ENCODE assay signal across 1 cellular context in the genomic region with DNA sequence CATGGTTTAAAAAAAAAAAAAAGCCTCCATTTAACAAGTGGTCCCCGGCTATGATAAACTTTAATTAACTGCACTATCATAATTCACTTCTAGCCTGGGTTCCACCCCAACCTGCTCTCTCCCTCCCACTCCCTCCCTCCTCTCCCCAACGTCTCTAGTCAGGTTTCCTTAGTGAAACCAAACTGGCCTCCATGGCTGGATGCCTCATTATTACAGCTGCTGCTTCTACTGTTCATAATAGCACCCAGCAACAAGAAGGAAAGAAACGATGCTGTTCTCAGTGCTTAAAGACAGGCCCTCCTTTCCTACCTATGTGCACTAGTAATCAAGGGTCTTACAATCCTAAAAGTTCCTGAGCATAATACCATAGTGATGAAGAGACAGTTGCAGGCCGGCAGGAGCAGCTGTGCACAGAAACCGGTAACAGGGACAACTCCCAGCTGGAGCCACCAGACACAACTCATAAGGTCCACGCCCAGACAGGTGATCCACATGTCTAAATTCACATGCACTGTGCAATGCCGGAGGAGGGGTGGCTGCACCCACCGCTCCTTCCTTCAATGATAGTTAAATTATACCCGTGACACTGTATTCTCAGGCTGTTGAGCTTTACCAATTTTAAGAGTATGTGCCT.
TF ChIP-seq lines count a peak whose summit lies in the region.

No MANE protein-coding gene starts in this region.

TF ChIP-seq in H1, 55 proteins besides CTCF, POLR2A, EP300 and RAD21 (continued from another document):
- no peak for TF ChIP-seq TAF1 (IDR thresholded peaks at IDR 0.05; ENCODE audit: low read depth, low read length)
- TF ChIP-seq, protein P1, sequence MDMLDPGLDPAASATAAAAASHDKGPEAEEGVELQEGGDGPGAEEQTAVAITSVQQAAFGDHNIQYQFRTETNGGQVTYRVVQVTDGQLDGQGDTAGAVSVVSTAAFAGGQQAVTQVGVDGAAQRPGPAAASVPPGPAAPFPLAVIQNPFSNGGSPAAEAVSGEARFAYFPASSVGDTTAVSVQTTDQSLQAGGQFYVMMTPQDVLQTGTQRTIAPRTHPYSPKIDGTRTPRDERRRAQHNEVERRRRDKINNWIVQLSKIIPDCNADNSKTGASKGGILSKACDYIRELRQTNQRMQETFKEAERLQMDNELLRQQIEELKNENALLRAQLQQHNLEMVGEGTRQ (IDR thresholded peaks at IDR 0.05; ENCODE audit: low read length), result no peak
- no peak for TF ChIP-seq EGR1 (IDR thresholded peaks at IDR 0.05; ENCODE audit: borderline replicate concordance, low read depth, low read length)
- TF ChIP-seq RFX5 (IDR thresholded peaks at IDR 0.05; ENCODE audit: borderline replicate concordance, low read depth, low read length), result no peak
- TF ChIP-seq PHF8 (conservative IDR thresholded peaks at IDR 0.05; ENCODE audit: low read depth, low read length), result no peak
- TF ChIP-seq KDM1A (IDR thresholded peaks at IDR 0.05; ENCODE audit: borderline replicate concordance, low read length), result no peak
- TF ChIP-seq NRF1 (IDR thresholded peaks at IDR 0.05; ENCODE audit: low read depth, low read length), result no peak
- no peak for TF ChIP-seq JUN (IDR thresholded peaks at IDR 0.05; ENCODE audit: low read depth, low read length)
- no peak for TF ChIP-seq MAFK (IDR thresholded peaks at IDR 0.05; ENCODE audit: low read depth, low read length)
- TF ChIP-seq ASH2L (IDR thresholded peaks at IDR 0.05; ENCODE audit: low read length), result no peak
- no peak for TF ChIP-seq SUZ12 (IDR thresholded peaks at IDR 0.05; ENCODE audit: low read length)
- no peak for TF ChIP-seq CTBP2 (IDR thresholded peaks at IDR 0.05; ENCODE audit: borderline replicate concordance, insufficient read depth, insufficient read length, low read length)
- TF ChIP-seq SIN3A (conservative IDR thresholded peaks at IDR 0.05 in 1 of 2, IDR thresholded peaks at IDR 0.05 in 1 of 2; ENCODE audit: low read depth in 1 of 2, low read length in 2 of 2), result no peak
- no peak for TF ChIP-seq BCL11A (IDR thresholded peaks at IDR 0.05; ENCODE audit: low read depth in 2 of 2, low read length in 2 of 2)
